Comparison of ENCODE assay signal across 14 cellular contexts in the genomic region with DNA sequence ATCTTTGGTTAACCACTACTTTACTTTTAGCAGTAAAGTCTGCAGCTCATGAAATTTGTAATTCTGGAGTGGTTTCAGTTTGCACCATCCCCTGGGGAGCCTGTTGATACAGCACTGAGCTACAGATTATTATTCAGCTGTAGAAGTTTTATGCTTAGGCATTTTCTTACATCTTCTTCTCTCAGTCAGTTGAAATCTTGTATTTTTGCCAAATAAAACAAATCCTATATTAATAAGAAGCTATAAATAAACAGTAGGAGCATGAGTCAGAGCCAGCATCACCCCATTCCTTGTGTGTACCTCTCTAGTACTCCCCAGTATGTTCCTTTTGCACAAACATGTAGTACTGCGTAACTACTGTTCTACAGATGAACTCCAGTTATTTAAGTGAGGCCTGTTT.
DNase-seq lines count a peak whose midpoint lies in the region; ATAC-seq, FAIRE-seq and TF ChIP-seq lines count a peak whose summit lies in the region.
"Had no signal": no experiment of that assay in that cellular context is flagged by ENCODE, and none has a peak within 500 bp of the region (broad histone marks: within the 10 kb centered on the region; RNA-seq: fewer than 3 reads in every experiment).

No MANE protein-coding gene starts in this region.

- POLR2A ChIA-PET in HepG2 (lab: Yijun Ruan, JAX), result no interaction called here

- H3K9me3 ChIP-seq in osteoblast (ENCODE audit: low read depth, low read length), result no peaks in the 10 kb centered on the region
- no peaks in the 10 kb centered on the region for H3K9me3 ChIP-seq in HepG2 (ENCODE audit: low read length)
- H3K9me3 ChIP-seq in gastroesophageal sphincter, result no peaks in the 10 kb centered on the region

- in situ Hi-C loops in HepG2 (cut with HindIII; ENCODE audit: extremely low pct_ligation_motif_present, low pct_unique_long_range_greater_than_20kb), result no loop called here

- H3K9ac ChIP-seq in HepG2 (ENCODE audit: insufficient read depth, low read depth, low read length), result no peak overlapping the region

- peaks cover 22% of the 10 kb centered on the region for H3K4me1 ChIP-seq in osteoblast (ENCODE audit: insufficient read depth, low read length)
- no peaks in the 10 kb centered on the region for H3K4me1 ChIP-seq in HepG2 (ENCODE audit: insufficient read depth, low read length)
- peaks cover 0 to 19% (median 0%) of the 10 kb centered on the region in 3 donors for H3K4me1 ChIP-seq in gastroesophageal sphincter

- H2AFZ ChIP-seq in osteoblast (ENCODE audit: low read length) (no peak overlapping the region), HepG2 (ENCODE audit: low read length) (no peak overlapping the region)

- H3K79me2 ChIP-seq in osteoblast (ENCODE audit: insufficient read depth, low read length), result no peaks in the 10 kb centered on the region
- no peaks in the 10 kb centered on the region for H3K79me2 ChIP-seq in HepG2 (ENCODE audit: insufficient read depth, low read length)

- no peak for TF ChIP-seq EP300 in HepG2 (IDR thresholded peaks at IDR 0.05; ENCODE audit: low read depth in 2 of 2, low read length in 2 of 2)
- TF ChIP-seq EP300 in HepG2 (CRISPR knock-in tag; IDR thresholded peaks at IDR 0.05; ENCODE audit: borderline replicate concordance), result no peak
- TF ChIP-seq EP300 in gastroesophageal sphincter (IDR thresholded peaks at IDR 0.05), result no peak

- peak overlapping the region; percentile 83 for H3K4me2 ChIP-seq in osteoblast (ENCODE audit: insufficient read depth, low read length)
- no peak overlapping the region for H3K4me2 ChIP-seq in HepG2 (ENCODE audit: low read depth, low read length)

- no peaks in the 10 kb centered on the region for H4K20me1 ChIP-seq in osteoblast (ENCODE audit: insufficient read depth, low read length)
- no peaks in the 10 kb centered on the region for H4K20me1 ChIP-seq in HepG2 (ENCODE audit: insufficient read depth, low read length)

- H3K36me3 ChIP-seq in osteoblast (ENCODE audit: insufficient read depth, low read length), result peaks cover 3% of the 10 kb centered on the region
- H3K36me3 ChIP-seq in HepG2 (replicated peaks in 1 of 2; ENCODE audit: control insufficient read depth in 1 of 2, insufficient read depth in 2 of 2, low read length in 2 of 2), result peaks cover 0 to 5% of the 10 kb centered on the region in 2 experiments; a peak in 2 of 5 replicates
- peaks cover 0 to 10% of the 10 kb centered on the region in 2 donors for H3K36me3 ChIP-seq in gastroesophageal sphincter

- H3K4me3 ChIP-seq in osteoblast (ENCODE audit: insufficient read depth, low read length) (peak overlapping the region; percentile 29), HepG2 (replicated peaks in 1 of 3; ENCODE audit: insufficient read depth in 1 of 3, low read depth in 2 of 3, low read length in 3 of 3) (no peak overlapping the region), gastroesophageal sphincter (no peak overlapping the region)

- H3K27ac ChIP-seq in osteoblast (ENCODE audit: low read depth, low read length), result peak overlapping the region; percentile 56
- H3K27ac ChIP-seq in HepG2 (ENCODE audit: extremely low read length, insufficient read depth, low read length), result no peak overlapping the region
- H3K27ac ChIP-seq in gastroesophageal sphincter, result peak overlapping the region in 1 of 4 donors; percentile 8

- TF ChIP-seq CTCF in osteoblast (IDR thresholded peaks at IDR 0.05; ENCODE audit: extremely low read depth, low read depth, low read length) (no peak), HepG2 (CRISPR knock-in tag; IDR thresholded peaks at IDR 0.05) (no peak), gastroesophageal sphincter (IDR thresholded peaks at IDR 0.05) (no peak)

- no peaks in the 10 kb centered on the region for H3K27me3 ChIP-seq in osteoblast (ENCODE audit: insufficient read depth, low read length)
- H3K27me3 ChIP-seq in HepG2 (ENCODE audit: control insufficient read depth in 1 of 2, insufficient read depth in 2 of 2, low read length in 2 of 2), result no peaks in the 10 kb centered on the region
- H3K27me3 ChIP-seq in gastroesophageal sphincter, result no peaks in the 10 kb centered on the region

- BruUV-seq in HepG2 (replicated peaks; lab: Mats Ljungman, UMichigan), result no TSS peak

- intact Hi-C loops in HepG2 (cut with micrococcal nuclease; ENCODE audit: unreplicated experiment), result no loop called here

- no peak for TF ChIP-seq RAD21 in HepG2 (CRISPR knock-in tag; IDR thresholded peaks at IDR 0.05)

- ATAC-seq in HepG2 (no peak), gastroesophageal sphincter (no peak)

- FAIRE-seq in HepG2 (lab: Jason Lieb, UNC), result no peak

- 96% methylated on average over 1 of the region's 1 CpG for WGBS in HepG2 (ENCODE audit: low lambda C conversion rate)
- WGBS in gastroesophageal sphincter (ENCODE audit: low coverage in 1 of 2), 2 donors, result 58 to 86% methylated on average over 1 of the region's 1 CpG

- DNase-seq in DMS79 (lab: John Stamatoyannopoulos, UW), result peak; percentile 29
- DNase-seq in LHCN-M2 (ENCODE audit: low read depth), result peak; percentile 92
- peak; percentile 59 for DNase-seq in dermis blood vessel endothelial cell
- DNase-seq in osteoblast (ENCODE audit: insufficient read length, low spot score, missing footprints), result no peak
- no peak for DNase-seq in stimulated activated CD4-positive, alpha-beta T cell treated with anti-CD3 and anti-CD28 coated beads, Interleukin-4, amount 100 ng/mL, for 1 hour
- no peak for DNase-seq in HepG2 (ENCODE audit: low spot score)
- no peak for DNase-seq in effector CD8-positive, alpha-beta T cell (lab: John Stamatoyannopoulos, UW)
- DNase-seq: activated CD4-positive, alpha-beta T cell treated with anti-CD3 and anti-CD28 coated beads, Interleukin-2, amount 10 ng/mL, durations not matched to agents 24 days and 14 days; activated naive CD8-positive, alpha-beta T cell treated with anti-CD3 and anti-CD28 coated beads, Interleukin-2, amount 10 ng/mL, durations not matched to agents 7 days and 5 days; GDM1; Kasumi-1; naive B cell; OCI-M1 had no signal

- no peak for TF ChIP-seq POLR2A in HepG2 (IDR thresholded peaks at IDR 0.05; ENCODE audit: insufficient read depth in 1 of 2, low read depth in 2 of 2, low read length in 2 of 2)
- TF ChIP-seq POLR2A in gastroesophageal sphincter (IDR thresholded peaks at IDR 0.05), result no peak

- CTCF ChIA-PET in HepG2 (lab: Yijun Ruan, JAX; ENCODE audit: low intra/inter-chr PET ratio, low total read pairs), result no interaction called here

TF ChIP-seq in HepG2, 621 proteins besides CTCF, POLR2A, EP300 and RAD21:
- no peak for TF ChIP-seq ZBTB38 (CRISPR knock-in tag; IDR thresholded peaks at IDR 0.05)
- no peak for TF ChIP-seq RFX5 (IDR thresholded peaks at IDR 0.05; ENCODE audit: low read depth, low read length)
- TF ChIP-seq KAT2B (IDR thresholded peaks at IDR 0.05; ENCODE audit: borderline replicate concordance, low read depth, low read length), result no peak
- TF ChIP-seq FOXA1 (IDR thresholded peaks at IDR 0.05), result no peak
- TF ChIP-seq FOXA1 (CRISPR knock-in tag; IDR thresholded peaks at IDR 0.05), result no peak
- TF ChIP-seq ZNF772 (CRISPR knock-in tag; IDR thresholded peaks at IDR 0.05), result no peak
- no peak for TF ChIP-seq PTBP1 (IDR thresholded peaks at IDR 0.05; ENCODE audit: low read depth, low read length, poor library complexity, severe bottlenecking)
- no peak for TF ChIP-seq HNRNPL (IDR thresholded peaks at IDR 0.05; ENCODE audit: low read depth, low read length)
- TF ChIP-seq, protein P1, sequence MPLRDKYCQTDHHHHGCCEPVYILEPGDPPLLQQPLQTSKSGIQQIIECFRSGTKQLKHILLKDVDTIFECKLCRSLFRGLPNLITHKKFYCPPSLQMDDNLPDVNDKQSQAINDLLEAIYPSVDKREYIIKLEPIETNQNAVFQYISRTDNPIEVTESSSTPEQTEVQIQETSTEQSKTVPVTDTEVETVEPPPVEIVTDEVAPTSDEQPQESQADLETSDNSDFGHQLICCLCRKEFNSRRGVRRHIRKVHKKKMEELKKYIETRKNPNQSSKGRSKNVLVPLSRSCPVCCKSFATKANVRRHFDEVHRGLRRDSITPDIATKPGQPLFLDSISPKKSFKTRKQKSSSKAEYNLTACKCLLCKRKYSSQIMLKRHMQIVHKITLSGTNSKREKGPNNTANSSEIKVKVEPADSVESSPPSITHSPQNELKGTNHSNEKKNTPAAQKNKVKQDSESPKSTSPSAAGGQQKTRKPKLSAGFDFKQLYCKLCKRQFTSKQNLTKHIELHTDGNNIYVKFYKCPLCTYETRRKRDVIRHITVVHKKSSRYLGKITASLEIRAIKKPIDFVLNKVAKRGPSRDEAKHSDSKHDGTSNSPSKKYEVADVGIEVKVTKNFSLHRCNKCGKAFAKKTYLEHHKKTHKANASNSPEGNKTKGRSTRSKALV (CRISPR knock-in tag; IDR thresholded peaks at IDR 0.05), result no peak
- no peak for TF ChIP-seq ZKSCAN1 (IDR thresholded peaks at IDR 0.05; ENCODE audit: low read length)

Comparison
In these comparisons a context has a peak if more than half of its experiments do, and no peak if none do; other contexts are left out.
1. DNase-seq: peak in DMS79 (single experiment), LHCN-M2 (single experiment) and dermis blood vessel endothelial cell (single experiment); none in osteoblast (single experiment), stimulated activated CD4-positive, alpha-beta T cell treated with anti-CD3 and anti-CD28 coated beads, Interleukin-4, amount 100 ng/mL, for 1 hour (single experiment), HepG2 (single experiment) and effector CD8-positive, alpha-beta T cell (single experiment).